ENCODE assay signal across 29 cellular contexts in the genomic region with DNA sequence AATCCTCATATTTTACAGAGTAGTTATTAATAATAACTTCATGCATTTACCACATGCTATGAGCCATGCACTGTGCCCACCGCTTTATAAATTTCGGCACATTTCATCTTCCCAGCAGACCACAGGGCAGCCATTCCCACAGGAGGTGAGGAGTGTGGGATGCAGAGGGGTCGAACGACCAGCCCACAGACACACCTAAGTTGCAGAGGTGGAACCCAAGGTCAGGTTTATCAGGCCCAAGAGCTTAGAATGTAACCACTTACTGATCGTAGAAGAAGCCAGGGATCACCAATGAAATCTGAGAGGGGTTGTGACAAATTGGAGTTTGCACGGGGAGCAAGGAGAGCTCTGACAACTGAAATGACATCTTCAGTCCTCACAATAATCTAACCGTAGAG.
"Had no signal": no experiment of that assay in that cellular context is flagged by ENCODE, and none has a peak within 500 bp of the region (broad histone marks: within the 10 kb centered on the region; RNA-seq: fewer than 3 reads in every experiment).

No MANE protein-coding gene starts in this region.

- H3K27ac ChIP-seq: adrenal gland, body of pancreas, colonic mucosa, epithelial cell of prostate, heart right ventricle had no signal

- H3K4me1 ChIP-seq: adrenal gland, body of pancreas, colonic mucosa had no signal

- H3K4me3 Mint-ChIP-seq: activated CD4-positive, alpha-beta memory T cell treated with anti-CD3 and anti-CD28 coated beads for 36 hours; activated CD4-positive, alpha-beta T cell treated with anti-CD3 and anti-CD28 coated beads for 36 hours; activated CD4-positive, alpha-beta T cell treated with anti-CD3 and anti-CD28 coated beads, Interleukin-2, amount 10 ng/mL, durations not matched to agents 24 days and 14 days; activated CD8-positive, alpha-beta memory T cell treated with anti-CD3 and anti-CD28 coated beads, Interleukin-2, amount 10 ng/mL, durations not matched to agents 7 days and 5 days; activated CD8-positive, alpha-beta T cell treated with anti-CD3 and anti-CD28 coated beads, Interleukin-2, amount 10 ng/mL, durations not matched to agents 7 days and 5 days; activated naive CD4-positive, alpha-beta T cell treated with anti-CD3 and anti-CD28 coated beads for 36 hours; activated naive CD4-positive, alpha-beta T cell treated with anti-CD3 and anti-CD28 coated beads, Interleukin-2, amount 50 U/mL, for 24 hours; activated naive CD8-positive, alpha-beta T cell treated with anti-CD3 and anti-CD28 coated beads for 36 hours; activated naive CD8-positive, alpha-beta T cell treated with anti-CD3 and anti-CD28 coated beads, Interleukin-2, amount 50 U/mL, for 24 hours; activated T-helper 1 cell treated with anti-CD3 and anti-CD28 coated beads, Interleukin-12 subunit alpha, Interleukin-12 subunit beta, Interleukin-2, Interleukin-4 antibody, amounts not matched to agents 30 ng/mL and 10 ng/mL and 1 ng/mL, durations not matched to agents 14 hours and 24 hours and 36 hours had no signal

- H3K36me3 Mint-ChIP-seq: activated CD4-positive, alpha-beta memory T cell treated with anti-CD3 and anti-CD28 coated beads for 36 hours; activated CD8-positive, alpha-beta memory T cell treated with anti-CD3 and anti-CD28 coated beads, Interleukin-2, amount 10 ng/mL, durations not matched to agents 7 days and 5 days; activated naive CD4-positive, alpha-beta T cell treated with anti-CD3 and anti-CD28 coated beads, Interleukin-2, amount 50 U/mL, for 24 hours; activated naive CD8-positive, alpha-beta T cell treated with anti-CD3 and anti-CD28 coated beads for 36 hours had no signal

- H3K27ac Mint-ChIP-seq: activated CD4-positive, alpha-beta memory T cell treated with anti-CD3 and anti-CD28 coated beads for 36 hours; activated CD4-positive, alpha-beta T cell treated with anti-CD3 and anti-CD28 coated beads for 36 hours; activated CD4-positive, alpha-beta T cell treated with anti-CD3 and anti-CD28 coated beads, Interleukin-2, amount 10 ng/mL, durations not matched to agents 24 days and 14 days; activated CD8-positive, alpha-beta memory T cell treated with anti-CD3 and anti-CD28 coated beads, Interleukin-2, amount 10 ng/mL, durations not matched to agents 7 days and 5 days; activated CD8-positive, alpha-beta T cell treated with anti-CD3 and anti-CD28 coated beads, Interleukin-2, amount 10 ng/mL, durations not matched to agents 7 days and 5 days; activated naive CD4-positive, alpha-beta T cell treated with anti-CD3 and anti-CD28 coated beads for 36 hours; activated naive CD4-positive, alpha-beta T cell treated with anti-CD3 and anti-CD28 coated beads, Interleukin-2, amount 50 U/mL, for 24 hours; activated naive CD8-positive, alpha-beta T cell treated with anti-CD3 and anti-CD28 coated beads for 36 hours; activated naive CD8-positive, alpha-beta T cell treated with anti-CD3 and anti-CD28 coated beads, Interleukin-2, amount 50 U/mL, for 24 hours; activated T-helper 1 cell treated with anti-CD3 and anti-CD28 coated beads, Interleukin-12 subunit alpha, Interleukin-12 subunit beta, Interleukin-2, Interleukin-4 antibody, amounts not matched to agents 30 ng/mL and 10 ng/mL and 1 ng/mL, durations not matched to agents 14 hours and 24 hours and 36 hours; activated T-helper 2 cell treated with anti-CD3 and anti-CD28 coated beads, Interferon-gamma antibody, Interleukin-2, Interleukin-4, amounts not matched to agents 10 μg/mL and 5 μg/mL and 100 μg/mL, durations not matched to agents 14 hours and 24 hours and 36 hours had no signal

- H3K27me3 ChIP-seq: colonic mucosa had no signal

- DNase-seq: activated CD4-positive, alpha-beta memory T cell treated with anti-CD3 and anti-CD28 coated beads for 36 hours; activated CD4-positive, alpha-beta T cell treated with anti-CD3 and anti-CD28 coated beads for 36 hours; activated CD4-positive, alpha-beta T cell treated with anti-CD3 and anti-CD28 coated beads, Interleukin-2, amount 10 ng/mL, durations not matched to agents 24 days and 14 days; activated CD4-positive, CD25-positive, alpha-beta regulatory T cell; activated CD4-positive, CD25-positive, alpha-beta regulatory T cell treated with anti-CD3 and anti-CD28 coated beads, Interleukin-2, amount 50 U/mL, for 72 hours; activated CD8-positive, alpha-beta memory T cell treated with anti-CD3 and anti-CD28 coated beads, Interleukin-2, amount 10 ng/mL, durations not matched to agents 7 days and 5 days; activated CD8-positive, alpha-beta memory T cell treated with anti-CD3 and anti-CD28 coated beads, Interleukin-2, amount 50 U/mL, for 4 hours; activated CD8-positive, alpha-beta T cell treated with anti-CD3 and anti-CD28 coated beads, Interleukin-2, amount 10 ng/mL, durations not matched to agents 7 days and 5 days; activated effector memory CD4-positive, alpha-beta T cell treated with anti-CD3 and anti-CD28 coated beads, Interleukin-2, amount 50 U/mL, for 16 hours; activated naive CD4-positive, alpha-beta T cell treated with anti-CD3 and anti-CD28 coated beads for 36 hours; activated naive CD8-positive, alpha-beta T cell treated with anti-CD3 and anti-CD28 coated beads for 36 hours; activated naive CD8-positive, alpha-beta T cell treated with anti-CD3 and anti-CD28 coated beads, Interleukin-2, amount 50 U/mL, for 24 hours; activated T-cell treated with anti-CD3 and anti-CD28 coated beads, Interleukin-2, amount 50 U/mL, for 1 hour; activated T-cell treated with anti-CD3 and anti-CD28 coated beads, Interleukin-2, amount 50 U/mL, for 48 hours; adrenal gland; amygdala; aorta; body of pancreas; central memory CD4-positive, alpha-beta T cell; cerebellar nuclear complex; colonic mucosa; effector CD8-positive, alpha-beta T cell; foreskin fibroblast; heart right ventricle; T-helper 2 cell had no signal

- H3K9me3 Mint-ChIP-seq: activated CD4-positive, alpha-beta memory T cell treated with anti-CD3 and anti-CD28 coated beads for 36 hours; activated CD4-positive, alpha-beta T cell treated with anti-CD3 and anti-CD28 coated beads, Interleukin-2, amount 10 ng/mL, durations not matched to agents 24 days and 14 days; activated naive CD4-positive, alpha-beta T cell treated with anti-CD3 and anti-CD28 coated beads for 36 hours; activated naive CD4-positive, alpha-beta T cell treated with anti-CD3 and anti-CD28 coated beads, Interleukin-2, amount 50 U/mL, for 24 hours; activated naive CD8-positive, alpha-beta T cell treated with anti-CD3 and anti-CD28 coated beads for 36 hours; activated naive CD8-positive, alpha-beta T cell treated with anti-CD3 and anti-CD28 coated beads, Interleukin-2, amount 50 U/mL, for 24 hours; activated T-helper 1 cell treated with anti-CD3 and anti-CD28 coated beads, Interleukin-12 subunit alpha, Interleukin-12 subunit beta, Interleukin-2, Interleukin-4 antibody, amounts not matched to agents 30 ng/mL and 10 ng/mL and 1 ng/mL, durations not matched to agents 14 hours and 24 hours and 36 hours; activated T-helper 2 cell treated with anti-CD3 and anti-CD28 coated beads, Interferon-gamma antibody, Interleukin-2, Interleukin-4, amounts not matched to agents 10 μg/mL and 5 μg/mL and 100 μg/mL, durations not matched to agents 14 hours and 24 hours and 36 hours had no signal

- H3K4me3 ChIP-seq: adrenal gland, body of pancreas, colonic mucosa, heart right ventricle had no signal

- H3K36me3 ChIP-seq: adrenal gland, colonic mucosa, heart right ventricle had no signal

- H3K9me3 ChIP-seq: adrenal gland, body of pancreas, colonic mucosa, heart right ventricle had no signal

- ATAC-seq: activated CD4-positive, alpha-beta T cell treated with anti-CD3 and anti-CD28 coated beads for 36 hours; activated CD8-positive, alpha-beta memory T cell treated with anti-CD3 and anti-CD28 coated beads, Interleukin-2, amount 10 ng/mL, durations not matched to agents 7 days and 5 days; activated CD8-positive, alpha-beta T cell treated with anti-CD3 and anti-CD28 coated beads, Interleukin-2, amount 10 ng/mL, durations not matched to agents 7 days and 5 days; activated naive CD8-positive, alpha-beta T cell treated with anti-CD3 and anti-CD28 coated beads, Interleukin-2, amount 50 U/mL, for 24 hours; body of pancreas; heart right ventricle had no signal
